ENCODE assay signal across 19 cellular contexts in the genomic region with DNA sequence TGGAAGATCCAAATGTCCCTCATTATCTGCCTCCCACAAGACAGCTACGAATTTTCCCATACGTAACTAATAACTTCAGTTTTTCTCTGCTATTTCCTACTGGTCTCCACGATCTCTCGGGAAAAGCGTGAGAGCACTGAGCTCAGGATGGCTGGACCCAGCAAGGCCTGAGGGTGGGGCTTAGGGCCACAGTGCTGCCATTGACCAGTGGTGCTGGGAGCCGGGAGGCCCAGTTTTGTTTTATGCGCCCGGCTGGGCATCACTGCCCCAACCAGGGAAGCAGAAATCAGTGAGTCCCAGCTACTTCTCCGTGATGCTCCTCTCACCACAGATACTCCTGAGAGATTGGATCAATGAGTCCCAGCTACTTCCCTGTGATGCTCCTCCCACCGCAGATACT.
DNase-seq lines count a peak whose midpoint lies in the region; ATAC-seq, FAIRE-seq and TF ChIP-seq lines count a peak whose summit lies in the region.
"Had no signal": no experiment of that assay in that cellular context is flagged by ENCODE, and none has a peak within 500 bp of the region (broad histone marks: within the 10 kb centered on the region; RNA-seq: fewer than 3 reads in every experiment).

No MANE protein-coding gene starts in this region.

- H3K36me3 ChIP-seq in BLaER1 treated with 17β-estradiol and CSF1 and Interleukin-3, amounts not matched to agents 10 nM and 100 nM = no peaks in the 10 kb centered on the region
- H3K36me3 ChIP-seq in HEK293 (ENCODE audit: control insufficient read depth in 2 of 2, insufficient read depth in 1 of 2, low read length in 2 of 2) (no peaks in the 10 kb centered on the region), GM12878 (ENCODE audit: control insufficient read depth in 2 of 2, insufficient read depth in 2 of 2, low read length in 1 of 2) (no peaks in the 10 kb centered on the region), psoas muscle (ENCODE audit: insufficient read depth in 1 of 2, low read depth in 1 of 2) (no peaks in the 10 kb centered on the region)

- no peaks in the 10 kb centered on the region for H4K20me1 ChIP-seq in BLaER1 treated with 17β-estradiol and CSF1 and Interleukin-3, amounts not matched to agents 10 nM and 100 nM
- no peaks in the 10 kb centered on the region for H4K20me1 ChIP-seq in GM12878 (ENCODE audit: control insufficient read depth, insufficient read depth)

- CTCF ChIA-PET in HEK293 (lab: Yijun Ruan, JAX) (interaction anchor here (0.6 kb wide), 1 partner anchor 13 kb away, joined by 3 read pairs; no protein-coding TSS in a partner anchor), GM12878 (lab: Yijun Ruan, JAX) (interaction anchor here (0.6 to 1.7 kb wide), 8 partner anchors 15 to 499 kb away, joined by 3 to 4 read pairs (median 4); no protein-coding TSS in a partner anchor)

- no peak overlapping the region; the same call in 1 of the 2 replicates for H2AFZ ChIP-seq in GM12878 (ENCODE audit: control insufficient read depth, low read depth, low read length)

- ATAC-seq in GM12878 = peak; percentile 2; the same call in 2 of the 3 replicates
- no peak for ATAC-seq in psoas muscle
- ATAC-seq in stimulated activated naive CD8-positive, alpha-beta T cell treated with anti-CD3 and anti-CD28 coated beads, Interleukin-15, amount 100 ng/mL, for 72 hours = no peak

- no peaks in the 10 kb centered on the region for H3K27me3 ChIP-seq in BLaER1 treated with 17β-estradiol and CSF1 and Interleukin-3, amounts not matched to agents 10 nM and 100 nM
- no peaks in the 10 kb centered on the region for H3K27me3 ChIP-seq in GM12878 (replicated peaks in 1 of 2; ENCODE audit: control insufficient read depth in 2 of 2, insufficient read depth in 2 of 2, low read length in 1 of 2)
- H3K27me3 ChIP-seq in psoas muscle (ENCODE audit: insufficient read depth in 3 of 3, low read length in 2 of 3) = no peaks in the 10 kb centered on the region

- peaks cover 55 to 80% (median 69%) of the 10 kb centered on the region in 10 experiments for H3K4me1 ChIP-seq in BLaER1 treated with 17β-estradiol and CSF1 and Interleukin-3, amounts not matched to agents 10 nM and 100 nM
- H3K4me1 ChIP-seq in HEK293 (ENCODE audit: control insufficient read depth, insufficient read depth, low read length) (peaks cover 2% of the 10 kb centered on the region; the same call in 1 of the 2 replicates), GM12878 (ENCODE audit: control insufficient read depth, insufficient read depth, low read length) (peaks cover 23% of the 10 kb centered on the region), psoas muscle (peaks cover 27% of the 10 kb centered on the region)

- intact Hi-C loops in GM12878 (cut with micrococcal nuclease; ENCODE audit: unreplicated experiment) = no loop called here
- intact Hi-C loops in psoas muscle (cut with DNase I) = loop anchor here (5.0 kb wide), 3 partner anchors 65 to 100 kb away; no protein-coding TSS in a partner anchor
- intact Hi-C loops in posterior vena cava (cut with DNase I) = no loop called here

- RAD21 ChIA-PET in GM12878 (lab: Charles Lee; ENCODE audit: unreplicated experiment) = interaction anchor here (0.5 to 2.0 kb wide), 3 partner anchors 16 to 137 kb away, joined by 3 to 8 read pairs (median 3); no protein-coding TSS in a partner anchor

- H3K9me3 ChIP-seq in BLaER1 treated with 17β-estradiol and CSF1 and Interleukin-3, amounts not matched to agents 10 nM and 100 nM (replicated peaks in 1 of 11) = no peaks in the 10 kb centered on the region
- H3K9me3 ChIP-seq in HEK293 (ENCODE audit: control insufficient read depth, insufficient read depth, low read depth, low read length) (no peaks in the 10 kb centered on the region), GM12878 (replicated peaks; ENCODE audit: control insufficient read depth, insufficient read depth, low read length) (no peaks in the 10 kb centered on the region), psoas muscle (no peaks in the 10 kb centered on the region)

- H3K79me2 ChIP-seq in GM12878 (ENCODE audit: control insufficient read depth, insufficient read depth, low read length) = no peaks in the 10 kb centered on the region

- 71% methylated on average over 10 of the region's 10 CpGs for WGBS in GM12878 (ENCODE audit: insufficient coverage, insufficient replicate concordance, low lambda C conversion rate, missing lambda C conversion rate)
- WGBS in psoas muscle, 3 donors = 69 to 81% (median 75%) methylated on average over 10 of the region's 10 CpGs

- TF ChIP-seq RAD21 in GM12878 (IDR thresholded peaks at IDR 0.05; ENCODE audit: insufficient read depth, low read depth, low read length) = no peak

- H3K27me3 Mint-ChIP-seq in stimulated activated naive CD8-positive, alpha-beta T cell treated with anti-CD3 and anti-CD28 coated beads, Interleukin-15, amount 100 ng/mL, for 72 hours = peaks cover 20% of the 10 kb centered on the region
- H3K27me3 Mint-ChIP-seq: dendritic cell treated with granulocyte-macrophage colony-stimulating factor and Interleukin-4, amounts not matched to agents 40 ng/mL and 50 ng/mL, for 4 days had no signal

- DNase-seq in GM12878 (ENCODE audit: low read depth, low spot score) = no peak
- no peak for DNase-seq in psoas muscle
- no peak for DNase-seq in posterior vena cava (ENCODE audit: low spot score)
- DNase-seq in stimulated activated naive CD8-positive, alpha-beta T cell treated with anti-CD3 and anti-CD28 coated beads, Interleukin-15, amount 100 ng/mL, for 72 hours = no peak
- DNase-seq in COR-L47 (lab: John Stamatoyannopoulos, UW) = no peak
- DNase-seq in urothelium cell line (ENCODE audit: low spot score) = no peak
- DNase-seq: activated effector memory CD4-positive, alpha-beta T cell treated with Interleukin-2 at 50 U/mL for 16 hours; H7; natural killer cell; NCI-H1105 treated with DMSO at 0.1 percent for 48 hours; NCI-H2107; stimulated activated CD4-positive, alpha-beta T cell treated with anti-CD3 and anti-CD28 coated beads, Interleukin-2, amount 100 ng/mL, for 48 hours; trophoblast cell had no signal

- in situ Hi-C loops in GM12878 (cut with MboI) = no loop called here

- no TSS peak for BruUV-seq in GM12878 (replicated peaks; lab: Mats Ljungman, UMichigan)

- 0 out of 22 replicates have a peak overlapping the region, but pooled peaks of 1 of the 11 experiments have one; percentile 3 for H3K9ac ChIP-seq in BLaER1 treated with 17β-estradiol and CSF1 and Interleukin-3, amounts not matched to agents 10 nM and 100 nM
- no peak overlapping the region for H3K9ac ChIP-seq in GM12878 (ENCODE audit: control insufficient read depth, insufficient read depth, low read length)

- SMC1A ChIA-PET in GM12878 (lab: Charles Lee; ENCODE audit: uncharacterized antibody, unreplicated experiment) = interaction anchor here (0.8 to 3.6 kb wide), 10 partner anchors 10 to 246 kb away, joined by 3 to 13 read pairs (median 4); no protein-coding TSS in a partner anchor

- peak overlapping the region; percentile 60 to 91 (median 79) for H3K4me2 ChIP-seq in BLaER1 treated with 17β-estradiol and CSF1 and Interleukin-3, amounts not matched to agents 10 nM and 100 nM
- H3K4me2 ChIP-seq in GM12878 (ENCODE audit: control insufficient read depth, insufficient read depth) = no peak overlapping the region

- POLR2A ChIA-PET in HEK293 (lab: Yijun Ruan, JAX) (no interaction called here), GM12878 (lab: Charles Lee) (interaction anchor here (1.0 to 2.1 kb wide), 7 partner anchors 10 to 260 kb away, joined by 3 to 4 read pairs (median 3); no protein-coding TSS in a partner anchor)

- H3K4me3 Mint-ChIP-seq in stimulated activated naive CD8-positive, alpha-beta T cell treated with anti-CD3 and anti-CD28 coated beads, Interleukin-15, amount 100 ng/mL, for 72 hours = no peak overlapping the region
- H3K4me3 Mint-ChIP-seq: natural killer cell; stimulated activated naive CD8-positive, alpha-beta T cell treated with anti-CD3 and anti-CD28 coated beads, Interleukin-15, Interleukin-2, amounts not matched to agents 100 ng/mL and 50 ng/mL, for 24 hours had no signal

- H3K4me3 ChIP-seq in BLaER1 treated with 17β-estradiol and CSF1 and Interleukin-3, amounts not matched to agents 10 nM and 100 nM = no peak overlapping the region
- no peak overlapping the region for H3K4me3 ChIP-seq in HEK293 (ENCODE audit: low read depth, low read length)
- no peak overlapping the region for H3K4me3 ChIP-seq in GM12878
- no peak overlapping the region for H3K4me3 ChIP-seq in psoas muscle

- peak overlapping the region in 9 of 11 experiments; percentile 13 to 59 (median 45); a peak in 12 of 22 replicates for H3K27ac ChIP-seq in BLaER1 treated with 17β-estradiol and CSF1 and Interleukin-3, amounts not matched to agents 10 nM and 100 nM
- H3K27ac ChIP-seq in HEK293 (ENCODE audit: extremely low read depth, low read depth, low read length) (no peak overlapping the region), GM12878 (ENCODE audit: control insufficient read depth, insufficient read depth) (no peak overlapping the region), psoas muscle (peak overlapping the region; percentile 98)

- peaks cover 43% of the 10 kb centered on the region for H3K4me1 Mint-ChIP-seq in stimulated activated naive CD8-positive, alpha-beta T cell treated with anti-CD3 and anti-CD28 coated beads, Interleukin-15, amount 100 ng/mL, for 72 hours

- TF ChIP-seq CTCF in HEK293 (tag by site-specific recombination; IDR thresholded peaks at IDR 0.05) (no peak), GM12878 (IDR thresholded peaks at IDR 0.05 in 2 of 3, conservative IDR thresholded peaks at IDR 0.05 in 1 of 3; ENCODE audit: control insufficient read depth in 2 of 3, extremely low read depth in 1 of 3, insufficient read depth in 1 of 3, low read depth in 3 of 3, low read length in 3 of 3) (no peak), psoas muscle (IDR thresholded peaks at IDR 0.05) (no peak)

- no peak for TF ChIP-seq EP300 in GM12878 (IDR thresholded peaks at IDR 0.05; ENCODE audit: borderline replicate concordance in 1 of 2, control insufficient read depth in 1 of 2, low read depth in 2 of 2, low read length in 2 of 2)

- FAIRE-seq in GM12878 (lab: Jason Lieb, UNC) = no peak
- FAIRE-seq in urothelium cell line (lab: Jason Lieb, UNC) = no peak
- FAIRE-seq: bronchial epithelial cell, small intestine had no signal

- no peak overlapping the region for H3K27ac Mint-ChIP-seq in stimulated activated naive CD8-positive, alpha-beta T cell treated with anti-CD3 and anti-CD28 coated beads, Interleukin-15, amount 100 ng/mL, for 72 hours
- H3K27ac Mint-ChIP-seq: dendritic cell treated with granulocyte-macrophage colony-stimulating factor and Interleukin-4, amounts not matched to agents 40 ng/mL and 50 ng/mL, for 4 days; natural killer cell; stimulated activated naive CD8-positive, alpha-beta T cell treated with anti-CD3 and anti-CD28 coated beads, Interleukin-15, Interleukin-2, amounts not matched to agents 100 ng/mL and 50 ng/mL, for 24 hours had no signal

- no peaks in the 10 kb centered on the region for H3K9me3 Mint-ChIP-seq in stimulated activated naive CD8-positive, alpha-beta T cell treated with anti-CD3 and anti-CD28 coated beads, Interleukin-15, amount 100 ng/mL, for 72 hours
- H3K9me3 Mint-ChIP-seq: dendritic cell treated with granulocyte-macrophage colony-stimulating factor and Interleukin-4, amounts not matched to agents 40 ng/mL and 50 ng/mL, for 4 days; natural killer cell; stimulated activated naive CD8-positive, alpha-beta T cell treated with anti-CD3 and anti-CD28 coated beads, Interleukin-15, Interleukin-2, amounts not matched to agents 100 ng/mL and 50 ng/mL, for 24 hours had no signal

- TF ChIP-seq POLR2A in GM12878 (IDR thresholded peaks at IDR 0.05; ENCODE audit: low read depth, low read length) = no peak

Comparison
In these comparisons a context has a peak if more than half of its experiments do, and no peak if none do; other contexts are left out.
1. H3K27ac ChIP-seq: peak in BLaER1 treated with 17β-estradiol and CSF1 and Interleukin-3, amounts not matched to agents 10 nM and 100 nM (9 of 11) and psoas muscle (single experiment); none in HEK293 (single experiment) and GM12878 (single experiment).
2. intact Hi-C loops: an anchor here in psoas muscle (5.0 kb wide); none called in GM12878 and posterior vena cava.